1 cellular context compared by ENCODE assay signal in genomic region chr3:183636221-183637105, GRCh38.
TF ChIP-seq lines count a peak whose summit lies in the region.

No MANE protein-coding gene starts in this region.

TF ChIP-seq in HEK293, 187 proteins besides CTCF, POLR2A, EP300 and RAD21 (continued from another document):
- TF ChIP-seq ZSCAN16 (tag by site-specific recombination; IDR thresholded peaks at IDR 0.05) (no peak), KLF8 (tag by site-specific recombination; IDR thresholded peaks at IDR 0.05) (peak; percentile 44), BCL11A (tag by site-specific recombination; IDR thresholded peaks at IDR 0.05; ENCODE audit: low read depth) (0 out of 2 replicates have a peak, but pooled peaks have one; percentile 37), SP3 (tag by site-specific recombination; IDR thresholded peaks at IDR 0.05) (peak; percentile 66), ZEB2 (tag by site-specific recombination; IDR thresholded peaks at IDR 0.05) (peak; percentile 52; the same call in 1 of the 2 replicates), ZIC2 (tag by site-specific recombination; IDR thresholded peaks at IDR 0.05) (peak; percentile 29), ZBTB10 (tag by site-specific recombination; IDR thresholded peaks at IDR 0.05) (peak; percentile 75; the same call in 1 of the 2 replicates), HOXA7 (CRISPR knock-in tag; IDR thresholded peaks at IDR 0.05; ENCODE audit: borderline replicate concordance) (no peak), EGR2 (tag by site-specific recombination; IDR thresholded peaks at IDR 0.05; ENCODE audit: low read depth) (peak; percentile 58), ZBTB20 (tag by site-specific recombination; IDR thresholded peaks at IDR 0.05) (0 out of 2 replicates have a peak, but pooled peaks have one; percentile 10), KLF16 (tag by site-specific recombination; IDR thresholded peaks at IDR 0.05) (peak; percentile 19; the same call in 1 of the 2 replicates), ZNF670 (tag by site-specific recombination; IDR thresholded peaks at IDR 0.05; ENCODE audit: low read depth) (no peak), PATZ1 (tag by site-specific recombination; IDR thresholded peaks at IDR 0.05) (peak; percentile 77), PRDM1 (tag by site-specific recombination; IDR thresholded peaks at IDR 0.05) (no peak), SP2 (tag by site-specific recombination; IDR thresholded peaks at IDR 0.05) (peak; percentile 88), ZNF571 (tag by site-specific recombination; IDR thresholded peaks at IDR 0.05) (no peak), KLF17 (tag by site-specific recombination; IDR thresholded peaks at IDR 0.05) (0 out of 2 replicates have a peak, but pooled peaks have one; percentile 19), ZBTB44 (tag by site-specific recombination; IDR thresholded peaks at IDR 0.05) (peak; percentile 56), ZNF394 (tag by site-specific recombination; IDR thresholded peaks at IDR 0.05; ENCODE audit: borderline replicate concordance) (no peak), ZFP3 (tag by site-specific recombination; IDR thresholded peaks at IDR 0.05; ENCODE audit: low read depth) (no peak), ZBTB8A (tag by site-specific recombination; IDR thresholded peaks at IDR 0.05) (peak; percentile 77), PRDM10 (tag by site-specific recombination; IDR thresholded peaks at IDR 0.05) (peak; percentile 65)
TF ChIP-seq in HEK293: peak in this region for 33.
